ENCODE assay signal across 1 cellular context in the genomic region with DNA sequence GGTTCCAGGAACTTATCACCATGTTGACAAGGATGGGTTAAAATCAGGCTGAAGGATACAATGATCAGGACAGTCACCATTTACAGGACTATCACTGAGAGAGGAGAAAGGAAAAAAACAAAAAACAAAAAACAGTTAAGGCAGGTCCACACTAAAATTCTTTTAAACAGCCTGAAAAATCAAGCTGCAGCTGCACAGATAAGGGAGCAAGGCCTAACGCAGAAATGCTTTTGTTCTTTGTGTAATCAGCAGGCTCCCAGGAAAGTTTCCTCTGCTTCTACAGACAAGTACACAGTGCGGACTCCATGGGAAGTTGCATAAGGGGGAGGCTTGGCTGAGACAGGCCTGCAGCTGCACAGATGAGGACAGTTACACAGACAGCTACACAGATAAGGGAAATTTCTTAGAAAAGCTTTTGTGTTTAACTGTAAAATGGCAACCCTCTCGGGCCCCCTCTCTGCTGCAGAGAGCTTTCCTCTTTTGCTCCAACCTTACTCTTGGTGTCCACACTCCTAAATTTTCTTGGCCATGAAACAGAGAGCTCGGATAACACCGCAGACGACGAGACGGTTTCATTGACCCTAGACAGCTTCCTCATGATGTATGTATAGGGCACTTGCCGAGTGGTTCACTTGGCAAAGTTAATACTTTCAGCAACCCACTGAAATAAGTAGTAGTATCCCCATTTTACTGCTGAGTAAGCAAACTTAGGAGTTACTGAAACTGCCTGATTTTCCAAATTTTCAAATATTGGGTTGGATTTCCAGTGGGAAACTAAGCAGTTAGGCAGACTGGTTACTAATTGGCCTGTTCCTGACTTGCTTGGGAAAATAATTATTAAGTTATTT.
TF ChIP-seq lines count a peak whose summit lies in the region.

No MANE protein-coding gene starts in this region.

TF ChIP-seq in HepG2, 621 proteins besides CTCF, POLR2A, EP300 and RAD21 (continued from another document and continues in another):
- TF ChIP-seq ZBTB4 (CRISPR knock-in tag; IDR thresholded peaks at IDR 0.05; ENCODE audit: borderline replicate concordance) (no peak), SIX1 (CRISPR knock-in tag; IDR thresholded peaks at IDR 0.05; ENCODE audit: borderline replicate concordance) (peak; percentile 40; the same call in 1 of the 2 replicates), FLYWCH1 (CRISPR knock-in tag; IDR thresholded peaks at IDR 0.05) (no peak), ZMYM2 (CRISPR knock-in tag; IDR thresholded peaks at IDR 0.05) (no peak), ZHX2 (IDR thresholded peaks at IDR 0.05; ENCODE audit: low read depth) (0 out of 2 replicates have a peak, but pooled peaks have one; percentile 30), ZHX2 (CRISPR knock-in tag; IDR thresholded peaks at IDR 0.05; ENCODE audit: borderline replicate concordance) (no peak), FOXA3 (CRISPR knock-in tag; IDR thresholded peaks at IDR 0.05) (peak; percentile 86), HOXD1 (CRISPR knock-in tag; IDR thresholded peaks at IDR 0.05) (no peak), MIXL1 (CRISPR knock-in tag; IDR thresholded peaks at IDR 0.05) (peak; percentile 47; the same call in 1 of the 2 replicates), ATF1 (CRISPR knock-in tag; IDR thresholded peaks at IDR 0.05) (no peak), STAG1 (CRISPR knock-in tag; IDR thresholded peaks at IDR 0.05) (no peak), ARID3A (IDR thresholded peaks at IDR 0.05; ENCODE audit: low read depth, low read length) (no peak), TBL1XR1 (IDR thresholded peaks at IDR 0.05; ENCODE audit: borderline replicate concordance, low read length, partially characterized antibody) (no peak), RFXANK (CRISPR knock-in tag; IDR thresholded peaks at IDR 0.05) (no peak), IKZF1 (IDR thresholded peaks at IDR 0.05) (no peak), NRL (CRISPR knock-in tag; IDR thresholded peaks at IDR 0.05; ENCODE audit: borderline replicate concordance) (no peak), ZFY (CRISPR knock-in tag; IDR thresholded peaks at IDR 0.05) (peak; percentile 69), ZEB1 (IDR thresholded peaks at IDR 0.05; ENCODE audit: insufficient replicate concordance, low read depth) (no peak), AHR (CRISPR knock-in tag; IDR thresholded peaks at IDR 0.05) (no peak), RELA (CRISPR knock-in tag; IDR thresholded peaks at IDR 0.05) (no peak), NR2F1 (CRISPR knock-in tag; IDR thresholded peaks at IDR 0.05) (no peak), HOXA5 (CRISPR knock-in tag; IDR thresholded peaks at IDR 0.05) (no peak), ZNF773 (CRISPR knock-in tag; IDR thresholded peaks at IDR 0.05; ENCODE audit: borderline replicate concordance) (no peak), SKI (IDR thresholded peaks at IDR 0.05; ENCODE audit: partially characterized antibody) (peak; percentile 68), THYN1 (CRISPR knock-in tag; IDR thresholded peaks at IDR 0.05; ENCODE audit: borderline replicate concordance, low read depth) (no peak)
- TF ChIP-seq, protein P1, sequence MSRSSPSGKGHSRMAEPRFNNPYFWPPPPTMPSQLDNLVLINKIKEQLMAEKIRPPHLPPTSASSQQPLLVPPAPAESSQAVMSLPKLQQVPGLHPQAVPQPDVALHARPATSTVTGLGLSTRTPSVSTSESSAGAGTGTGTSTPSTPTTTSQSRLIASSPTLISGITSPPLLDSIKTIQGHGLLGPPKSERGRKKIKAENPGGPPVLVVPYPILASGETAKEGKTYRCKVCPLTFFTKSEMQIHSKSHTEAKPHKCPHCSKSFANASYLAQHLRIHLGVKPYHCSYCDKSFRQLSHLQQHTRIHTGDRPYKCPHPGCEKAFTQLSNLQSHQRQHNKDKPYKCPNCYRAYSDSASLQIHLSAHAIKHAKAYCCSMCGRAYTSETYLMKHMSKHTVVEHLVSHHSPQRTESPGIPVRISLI (CRISPR knock-in tag; IDR thresholded peaks at IDR 0.05; ENCODE audit: borderline replicate concordance), result no peak
- TF ChIP-seq, protein P2, sequence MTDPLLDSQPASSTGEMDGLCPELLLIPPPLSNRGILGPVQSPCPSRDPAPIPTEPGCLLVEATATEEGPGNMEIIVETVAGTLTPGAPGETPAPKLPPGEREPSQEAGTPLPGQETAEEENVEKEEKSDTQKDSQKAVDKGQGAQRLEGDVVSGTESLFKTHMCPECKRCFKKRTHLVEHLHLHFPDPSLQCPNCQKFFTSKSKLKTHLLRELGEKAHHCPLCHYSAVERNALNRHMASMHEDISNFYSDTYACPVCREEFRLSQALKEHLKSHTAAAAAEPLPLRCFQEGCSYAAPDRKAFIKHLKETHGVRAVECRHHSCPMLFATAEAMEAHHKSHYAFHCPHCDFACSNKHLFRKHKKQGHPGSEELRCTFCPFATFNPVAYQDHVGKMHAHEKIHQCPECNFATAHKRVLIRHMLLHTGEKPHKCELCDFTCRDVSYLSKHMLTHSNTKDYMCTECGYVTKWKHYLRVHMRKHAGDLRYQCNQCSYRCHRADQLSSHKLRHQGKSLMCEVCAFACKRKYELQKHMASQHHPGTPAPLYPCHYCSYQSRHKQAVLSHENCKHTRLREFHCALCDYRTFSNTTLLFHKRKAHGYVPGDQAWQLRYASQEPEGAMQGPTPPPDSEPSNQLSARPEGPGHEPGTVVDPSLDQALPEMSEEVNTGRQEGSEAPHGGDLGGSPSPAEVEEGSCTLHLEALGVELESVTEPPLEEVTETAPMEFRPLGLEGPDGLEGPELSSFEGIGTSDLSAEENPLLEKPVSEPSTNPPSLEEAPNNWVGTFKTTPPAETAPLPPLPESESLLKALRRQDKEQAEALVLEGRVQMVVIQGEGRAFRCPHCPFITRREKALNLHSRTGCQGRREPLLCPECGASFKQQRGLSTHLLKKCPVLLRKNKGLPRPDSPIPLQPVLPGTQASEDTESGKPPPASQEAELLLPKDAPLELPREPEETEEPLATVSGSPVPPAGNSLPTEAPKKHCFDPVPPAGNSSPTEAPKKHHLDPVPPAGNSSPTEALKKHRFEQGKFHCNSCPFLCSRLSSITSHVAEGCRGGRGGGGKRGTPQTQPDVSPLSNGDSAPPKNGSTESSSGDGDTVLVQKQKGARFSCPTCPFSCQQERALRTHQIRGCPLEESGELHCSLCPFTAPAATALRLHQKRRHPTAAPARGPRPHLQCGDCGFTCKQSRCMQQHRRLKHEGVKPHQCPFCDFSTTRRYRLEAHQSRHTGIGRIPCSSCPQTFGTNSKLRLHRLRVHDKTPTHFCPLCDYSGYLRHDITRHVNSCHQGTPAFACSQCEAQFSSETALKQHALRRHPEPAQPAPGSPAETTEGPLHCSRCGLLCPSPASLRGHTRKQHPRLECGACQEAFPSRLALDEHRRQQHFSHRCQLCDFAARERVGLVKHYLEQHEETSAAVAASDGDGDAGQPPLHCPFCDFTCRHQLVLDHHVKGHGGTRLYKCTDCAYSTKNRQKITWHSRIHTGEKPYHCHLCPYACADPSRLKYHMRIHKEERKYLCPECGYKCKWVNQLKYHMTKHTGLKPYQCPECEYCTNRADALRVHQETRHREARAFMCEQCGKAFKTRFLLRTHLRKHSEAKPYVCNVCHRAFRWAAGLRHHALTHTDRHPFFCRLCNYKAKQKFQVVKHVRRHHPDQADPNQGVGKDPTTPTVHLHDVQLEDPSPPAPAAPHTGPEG (CRISPR knock-in tag; IDR thresholded peaks at IDR 0.05), result no peak
- TF ChIP-seq, protein P3, sequence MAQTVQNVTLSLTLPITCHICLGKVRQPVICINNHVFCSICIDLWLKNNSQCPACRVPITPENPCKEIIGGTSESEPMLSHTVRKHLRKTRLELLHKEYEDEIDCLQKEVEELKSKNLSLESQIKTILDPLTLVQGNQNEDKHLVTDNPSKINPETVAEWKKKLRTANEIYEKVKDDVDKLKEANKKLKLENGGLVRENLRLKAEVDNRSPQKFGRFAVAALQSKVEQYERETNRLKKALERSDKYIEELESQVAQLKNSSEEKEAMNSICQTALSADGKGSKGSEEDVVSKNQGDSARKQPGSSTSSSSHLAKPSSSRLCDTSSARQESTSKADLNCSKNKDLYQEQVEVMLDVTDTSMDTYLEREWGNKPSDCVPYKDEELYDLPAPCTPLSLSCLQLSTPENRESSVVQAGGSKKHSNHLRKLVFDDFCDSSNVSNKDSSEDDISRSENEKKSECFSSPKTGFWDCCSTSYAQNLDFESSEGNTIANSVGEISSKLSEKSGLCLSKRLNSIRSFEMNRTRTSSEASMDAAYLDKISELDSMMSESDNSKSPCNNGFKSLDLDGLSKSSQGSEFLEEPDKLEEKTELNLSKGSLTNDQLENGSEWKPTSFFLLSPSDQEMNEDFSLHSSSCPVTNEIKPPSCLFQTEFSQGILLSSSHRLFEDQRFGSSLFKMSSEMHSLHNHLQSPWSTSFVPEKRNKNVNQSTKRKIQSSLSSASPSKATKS (CRISPR knock-in tag; IDR thresholded peaks at IDR 0.05), result no peak
- TF ChIP-seq, protein P4, sequence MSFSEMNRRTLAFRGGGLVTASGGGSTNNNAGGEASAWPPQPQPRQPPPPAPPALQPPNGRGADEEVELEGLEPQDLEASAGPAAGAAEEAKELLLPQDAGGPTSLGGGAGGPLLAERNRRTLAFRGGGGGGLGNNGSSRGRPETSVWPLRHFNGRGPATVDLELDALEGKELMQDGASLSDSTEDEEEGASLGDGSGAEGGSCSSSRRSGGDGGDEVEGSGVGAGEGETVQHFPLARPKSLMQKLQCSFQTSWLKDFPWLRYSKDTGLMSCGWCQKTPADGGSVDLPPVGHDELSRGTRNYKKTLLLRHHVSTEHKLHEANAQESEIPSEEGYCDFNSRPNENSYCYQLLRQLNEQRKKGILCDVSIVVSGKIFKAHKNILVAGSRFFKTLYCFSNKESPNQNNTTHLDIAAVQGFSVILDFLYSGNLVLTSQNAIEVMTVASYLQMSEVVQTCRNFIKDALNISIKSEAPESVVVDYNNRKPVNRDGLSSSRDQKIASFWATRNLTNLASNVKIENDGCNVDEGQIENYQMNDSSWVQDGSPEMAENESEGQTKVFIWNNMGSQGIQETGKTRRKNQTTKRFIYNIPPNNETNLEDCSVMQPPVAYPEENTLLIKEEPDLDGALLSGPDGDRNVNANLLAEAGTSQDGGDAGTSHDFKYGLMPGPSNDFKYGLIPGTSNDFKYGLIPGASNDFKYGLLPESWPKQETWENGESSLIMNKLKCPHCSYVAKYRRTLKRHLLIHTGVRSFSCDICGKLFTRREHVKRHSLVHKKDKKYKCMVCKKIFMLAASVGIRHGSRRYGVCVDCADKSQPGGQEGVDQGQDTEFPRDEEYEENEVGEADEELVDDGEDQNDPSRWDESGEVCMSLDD (CRISPR knock-in tag; IDR thresholded peaks at IDR 0.05; ENCODE audit: borderline replicate concordance), result no peak
